19 cellular contexts compared by ENCODE assay signal in the genomic region with DNA sequence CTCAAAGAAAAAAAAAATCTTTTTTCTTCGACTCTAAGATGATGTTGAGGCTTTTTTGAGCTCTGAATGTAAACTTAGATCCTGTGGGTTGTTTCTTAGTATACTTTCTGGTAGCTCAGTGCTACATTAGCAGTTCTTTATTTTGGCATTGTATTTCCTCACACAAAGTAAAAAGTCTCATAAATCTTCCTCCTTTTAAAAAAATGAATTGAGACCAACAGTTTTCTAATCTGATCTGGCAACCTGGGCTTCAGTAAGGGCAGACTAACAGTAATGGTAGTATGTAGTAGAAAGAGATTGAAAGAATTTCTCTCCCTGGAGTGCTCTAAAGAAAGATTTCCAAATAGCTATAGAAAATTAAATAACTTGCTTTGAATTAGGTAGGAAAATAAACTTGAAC. TPM values are rescaled to one million over a fixed set of nuclear protein-coding genes. Genes with fewer than 3 reads are reported as not detected.
A peak's percentile ranks its signal among the peaks of the same experiment; 100 is the strongest.
DNase-seq lines count a peak whose midpoint lies in the region; ATAC-seq and TF ChIP-seq lines count a peak whose summit lies in the region.
"Had no signal": no experiment of that assay in that cellular context is flagged by ENCODE, and none has a peak within 500 bp of the region (broad histone marks: within the 10 kb centered on the region; RNA-seq: fewer than 3 reads in every experiment).

No MANE protein-coding gene starts in this region.

- H3K4me3 ChIP-seq in BLaER1 (peak overlapping the region; percentile 68), testis (no peak overlapping the region)
- H3K4me3 ChIP-seq: GM12878, GM23248, HAP-1 had no signal

- H3K27me3 ChIP-seq in BLaER1 (no peaks in the 10 kb centered on the region), testis (no peaks in the 10 kb centered on the region)

- H3K36me3 ChIP-seq in BLaER1, result peaks cover 94% of the 10 kb centered on the region
- no peaks in the 10 kb centered on the region for H3K36me3 ChIP-seq in testis (ENCODE audit: low read depth, missing control alignments)
- H3K36me3 ChIP-seq: HAP-1 had no signal

- H3K27ac ChIP-seq in BLaER1 (peak overlapping the region; percentile 96), testis (no peak overlapping the region)
- H3K27ac ChIP-seq: GM23248 had no signal

- H3K4me1 Mint-ChIP-seq in chondrocyte (ENCODE audit: low read depth), result peaks cover 15% of the 10 kb centered on the region
- H3K4me1 Mint-ChIP-seq in naive B cell, result peaks cover 23 to 69% (median 49%) of the 10 kb centered on the region in 3 donors
- peaks cover 27% of the 10 kb centered on the region for H3K4me1 Mint-ChIP-seq in stimulated activated memory B cell treated with anti-CD40 and anti-IgM and Interleukin-4, amounts not matched to agents 10 μg/mL and 1 μg/mL and 100 μg/mL, for 72 hours

- TF ChIP-seq CTCF in chondrocyte (IDR thresholded peaks at IDR 0.05) (no peak), testis (IDR thresholded peaks at IDR 0.05) (no peak)

- H3K4me2 ChIP-seq in BLaER1, result peak overlapping the region; percentile 89

- no peak for ATAC-seq in naive B cell (ENCODE audit: low read depth in 2 of 2)
- no peak for ATAC-seq in stimulated activated memory B cell treated with anti-CD40 and anti-IgM and Interleukin-4, amounts not matched to agents 10 μg/mL and 1 μg/mL and 100 μg/mL, for 72 hours
- ATAC-seq: GM12878 had no signal

- peak; percentile 58 for DNase-seq in OCI-M1 (lab: John Stamatoyannopoulos, UW)
- DNase-seq in chondrocyte (ENCODE audit: low spot score), result no peak
- DNase-seq in naive B cell, result no peak
- DNase-seq in testis, result no peak
- DNase-seq in mesenteric fat pad (ENCODE audit: low spot score), result no peak
- DNase-seq: 8988T; C1 segment of cervical spinal cord; CD4-positive, CD25-positive, alpha-beta regulatory T cell; CD8-positive, alpha-beta memory T cell; COR-L47; DMS 273 treated with DMSO at 0.1 percent for 48 hours; DMS53; DND-41; EL; GM23248 had no signal

- peaks cover 3% of the 10 kb centered on the region for H3K9me3 Mint-ChIP-seq in chondrocyte (ENCODE audit: low read depth)
- no peaks in the 10 kb centered on the region for H3K9me3 Mint-ChIP-seq in naive B cell
- H3K9me3 Mint-ChIP-seq in stimulated activated memory B cell treated with anti-CD40 and anti-IgM and Interleukin-4, amounts not matched to agents 10 μg/mL and 1 μg/mL and 100 μg/mL, for 72 hours, result no peaks in the 10 kb centered on the region
- H3K9me3 Mint-ChIP-seq: CD4-positive, CD25-positive, alpha-beta regulatory T cell; CD8-positive, alpha-beta memory T cell had no signal

- H3K9ac ChIP-seq in BLaER1, result peak overlapping the region; percentile 71
- H3K9ac ChIP-seq: GM23248 had no signal

- no peak for TF ChIP-seq POLR2A in testis (IDR thresholded peaks at IDR 0.05)

- H3K27me3 Mint-ChIP-seq in chondrocyte (ENCODE audit: low read depth), result no peaks in the 10 kb centered on the region
- no peaks in the 10 kb centered on the region for H3K27me3 Mint-ChIP-seq in naive B cell
- no peaks in the 10 kb centered on the region for H3K27me3 Mint-ChIP-seq in stimulated activated memory B cell treated with anti-CD40 and anti-IgM and Interleukin-4, amounts not matched to agents 10 μg/mL and 1 μg/mL and 100 μg/mL, for 72 hours
- H3K27me3 Mint-ChIP-seq: CD4-positive, CD25-positive, alpha-beta regulatory T cell; CD8-positive, alpha-beta memory T cell had no signal

- 67 to 81% methylated on average over 1 of the region's 1 CpG for WGBS in testis, 2 donors

- H3K4me3 Mint-ChIP-seq in chondrocyte (ENCODE audit: unreplicated experiment) (no peak overlapping the region), naive B cell (peak overlapping the region in 1 of 8 donors; percentile 22)
- no peak overlapping the region for H3K4me3 Mint-ChIP-seq in stimulated activated memory B cell treated with anti-CD40 and anti-IgM and Interleukin-4, amounts not matched to agents 10 μg/mL and 1 μg/mL and 100 μg/mL, for 72 hours
- H3K4me3 Mint-ChIP-seq: CD8-positive, alpha-beta memory T cell had no signal

- H3K27ac Mint-ChIP-seq in chondrocyte (ENCODE audit: unreplicated experiment), result peak overlapping the region; percentile 30
- peak overlapping the region in 5 of 6 donors; percentile 2 to 81 (median 43) for H3K27ac Mint-ChIP-seq in naive B cell
- no peak overlapping the region for H3K27ac Mint-ChIP-seq in stimulated activated memory B cell treated with anti-CD40 and anti-IgM and Interleukin-4, amounts not matched to agents 10 μg/mL and 1 μg/mL and 100 μg/mL, for 72 hours

- intact Hi-C loops in testis (cut with DNase I; ENCODE audit: low total_unique reads), result no loop called here

- no peaks in the 10 kb centered on the region for H3K9me3 ChIP-seq in BLaER1
- H3K9me3 ChIP-seq in testis, result no peaks in the 10 kb centered on the region
- H3K9me3 ChIP-seq: HAP-1 had no signal

- H3K36me3 Mint-ChIP-seq in chondrocyte (ENCODE audit: low read depth), result peaks cover 13% of the 10 kb centered on the region
- H3K36me3 Mint-ChIP-seq in naive B cell, result peaks cover 16 to 20% of the 10 kb centered on the region in 2 donors
- peaks cover 53% of the 10 kb centered on the region for H3K36me3 Mint-ChIP-seq in stimulated activated memory B cell treated with anti-CD40 and anti-IgM and Interleukin-4, amounts not matched to agents 10 μg/mL and 1 μg/mL and 100 μg/mL, for 72 hours

- H3K4me1 ChIP-seq in BLaER1 (peaks cover 76% of the 10 kb centered on the region), testis (no peaks in the 10 kb centered on the region)
- H3K4me1 ChIP-seq: HAP-1 had no signal

- peaks cover 77% of the 10 kb centered on the region for H4K20me1 ChIP-seq in BLaER1

RNA-seq across cellular contexts. Expression of gene ZCCHC7, which starts 31.4 kb away (rescaled TPM):
- 21.9 to 26.6 TPM (median 22.5 TPM) in 3 replicates for total RNA-seq in chondrocyte
- polyA plus RNA-seq in naive B cell (ENCODE audit: low read depth in 6 of 6), result 100 to 1,000 TPM; 156 to 214 (median 187) TPM
- total RNA-seq in testis, result 10 to 100 TPM; 18.5 to 20.6 TPM
- polyA plus RNA-seq in testis (ENCODE audit: insufficient read depth, low read depth, low replicate concordance), result 14.4 TPM
- total RNA-seq in mesenteric fat pad, result 19.4 TPM
